In genomic region chr19:44192127-44192526, GRCh38 we compare ENCODE assay signal across 38 cellular contexts.
"Had no signal": no experiment of that assay in that cellular context is flagged by ENCODE, and none has a peak within 500 bp of the region (broad histone marks: within the 10 kb centered on the region; RNA-seq: fewer than 3 reads in every experiment).

No MANE protein-coding gene starts in this region.

- H3K36me3 Mint-ChIP-seq: activated naive CD4-positive, alpha-beta T cell treated with anti-CD3 and anti-CD28 coated beads, Interleukin-2, amount 10 ng/mL, durations not matched to agents 7 days and 5 days had no signal

- FAIRE-seq: astrocyte, bronchial epithelial cell had no signal

- H3K4me1 Mint-ChIP-seq: activated naive CD4-positive, alpha-beta T cell treated with anti-CD3 and anti-CD28 coated beads, Interleukin-2, amount 10 ng/mL, durations not matched to agents 7 days and 5 days; activated naive CD4-positive, alpha-beta T cell treated with anti-CD3 and anti-CD28 coated beads, Interleukin-2, amount 50 U/mL, for 24 hours; activated naive CD8-positive, alpha-beta T cell treated with anti-CD3 and anti-CD28 coated beads for 36 hours; activated naive CD8-positive, alpha-beta T cell treated with anti-CD3 and anti-CD28 coated beads, Interleukin-2, amount 10 ng/mL, durations not matched to agents 7 days and 5 days; activated naive CD8-positive, alpha-beta T cell treated with anti-CD3 and anti-CD28 coated beads, Interleukin-2, amount 50 U/mL, for 24 hours; activated T-helper 17 cell treated with anti-CD3 and anti-CD28 coated beads, Interleukin-2, amount 50 U/mL, for 72 hours; brain; central memory CD8-positive, alpha-beta T cell had no signal

- H3K36me3 ChIP-seq: adrenal gland, ascending aorta, brain microvascular endothelial cell, breast epithelium, cardiac muscle cell had no signal

- H3K4me3 ChIP-seq: adrenal gland, ascending aorta, body of pancreas, breast epithelium, cardiac muscle cell had no signal

- H3K27me3 Mint-ChIP-seq: activated naive CD4-positive, alpha-beta T cell treated with anti-CD3 and anti-CD28 coated beads, Interleukin-2, amount 10 ng/mL, durations not matched to agents 7 days and 5 days; activated naive CD8-positive, alpha-beta T cell treated with anti-CD3 and anti-CD28 coated beads for 36 hours; activated T-cell treated with anti-CD3 and anti-CD28 coated beads, Interleukin-2, amount 50 U/mL, for 24 hours; brain had no signal

- H3K27ac Mint-ChIP-seq: activated naive CD4-positive, alpha-beta T cell treated with anti-CD3 and anti-CD28 coated beads for 36 hours; activated naive CD4-positive, alpha-beta T cell treated with anti-CD3 and anti-CD28 coated beads, Interleukin-2, amount 10 ng/mL, durations not matched to agents 7 days and 5 days; activated naive CD4-positive, alpha-beta T cell treated with anti-CD3 and anti-CD28 coated beads, Interleukin-2, amount 50 U/mL, for 24 hours; activated naive CD4-positive, alpha-beta T cell treated with anti-CD3 and anti-CD28 coated beads, Interleukin-2, amount 50 U/mL, for 72 hours; activated naive CD8-positive, alpha-beta T cell; activated naive CD8-positive, alpha-beta T cell treated with anti-CD3 and anti-CD28 coated beads for 36 hours; activated naive CD8-positive, alpha-beta T cell treated with anti-CD3 and anti-CD28 coated beads, Interleukin-2, amount 10 ng/mL, durations not matched to agents 7 days and 5 days; activated naive CD8-positive, alpha-beta T cell treated with anti-CD3 and anti-CD28 coated beads, Interleukin-2, amount 50 U/mL, for 24 hours; activated T-cell treated with anti-CD3 and anti-CD28 coated beads, Interleukin-2, amount 50 U/mL, for 24 hours; activated T-cell treated with anti-CD3 and anti-CD28 coated beads, Interleukin-2, amount 50 U/mL, for 72 hours; activated T-helper 1 cell treated with anti-CD3 and anti-CD28 coated beads, Interleukin-12 subunit alpha, Interleukin-12 subunit beta, Interleukin-2, Interleukin-4 antibody, amounts not matched to agents 30 ng/mL and 10 ng/mL and 1 ng/mL, durations not matched to agents 14 hours and 24 hours and 36 hours; activated T-helper 17 cell treated with anti-CD3 and anti-CD28 coated beads, Interleukin-2, amount 50 U/mL, for 72 hours; brain had no signal

- H3K27ac ChIP-seq: adrenal gland, ascending aorta, body of pancreas, brain microvascular endothelial cell, breast epithelium, cardiac muscle cell had no signal

- H3K4me1 ChIP-seq: adrenal gland, ascending aorta, body of pancreas, breast epithelium had no signal

- H3K9me3 ChIP-seq: adrenal gland had no signal

- DNase-seq: activated effector memory CD4-positive, alpha-beta T cell treated with anti-CD3 and anti-CD28 coated beads, Interleukin-2, amount 50 U/mL, for 16 hours; activated effector memory CD4-positive, alpha-beta T cell treated with Interleukin-2 at 50 U/mL for 16 hours; activated gamma-delta T cell; activated gamma-delta T cell treated with Interleukin-2 at 50 U/mL for 16 hours; activated naive CD4-positive, alpha-beta T cell; activated naive CD4-positive, alpha-beta T cell treated with anti-CD3 and anti-CD28 coated beads for 36 hours; activated naive CD4-positive, alpha-beta T cell treated with anti-CD3 and anti-CD28 coated beads, Interleukin-2, amount 10 ng/mL, durations not matched to agents 7 days and 5 days; activated naive CD4-positive, alpha-beta T cell treated with anti-CD3 and anti-CD28 coated beads, Interleukin-2, amount 50 U/mL, for 16 hours; activated naive CD4-positive, alpha-beta T cell treated with Interleukin-2 at 50 U/mL for 16 hours; activated naive CD8-positive, alpha-beta T cell treated with anti-CD3 and anti-CD28 coated beads for 36 hours; activated naive CD8-positive, alpha-beta T cell treated with anti-CD3 and anti-CD28 coated beads, Interleukin-2, amount 10 ng/mL, durations not matched to agents 7 days and 5 days; activated naive CD8-positive, alpha-beta T cell treated with anti-CD3 and anti-CD28 coated beads, Interleukin-2, amount 50 U/mL, for 24 hours; activated T-cell treated with anti-CD3 and anti-CD28 coated beads, Interleukin-2, amount 50 U/mL, for 24 hours; activated T-cell treated with anti-CD3 and anti-CD28 coated beads, Interleukin-2, amount 50 U/mL, for 4 hours; activated T-cell treated with anti-CD3 and anti-CD28 coated beads, Interleukin-2, amount 50 U/mL, for 48 hours; activated T-cell treated with anti-CD3 and anti-CD28 coated beads, Interleukin-2, amount 50 U/mL, for 72 hours; adrenal gland; amniotic stem cell; amygdala; anterior cingulate cortex; aorta; body of pancreas; brain microvascular endothelial cell; caudate nucleus; central memory CD4-positive, alpha-beta T cell; cerebellar nuclear complex had no signal

- H3K4me3 Mint-ChIP-seq: activated naive CD4-positive, alpha-beta T cell treated with anti-CD3 and anti-CD28 coated beads for 36 hours; activated naive CD4-positive, alpha-beta T cell treated with anti-CD3 and anti-CD28 coated beads, Interleukin-2, amount 10 ng/mL, durations not matched to agents 7 days and 5 days; activated naive CD4-positive, alpha-beta T cell treated with anti-CD3 and anti-CD28 coated beads, Interleukin-2, amount 50 U/mL, for 24 hours; activated naive CD8-positive, alpha-beta T cell; activated naive CD8-positive, alpha-beta T cell treated with anti-CD3 and anti-CD28 coated beads for 36 hours; activated naive CD8-positive, alpha-beta T cell treated with anti-CD3 and anti-CD28 coated beads, Interleukin-2, amount 10 ng/mL, durations not matched to agents 7 days and 5 days; activated naive CD8-positive, alpha-beta T cell treated with anti-CD3 and anti-CD28 coated beads, Interleukin-2, amount 50 U/mL, for 24 hours; activated T-cell treated with anti-CD3 and anti-CD28 coated beads, Interleukin-2, amount 50 U/mL, for 24 hours; activated T-cell treated with anti-CD3 and anti-CD28 coated beads, Interleukin-2, amount 50 U/mL, for 4 hours; activated T-cell treated with anti-CD3 and anti-CD28 coated beads, Interleukin-2, amount 50 U/mL, for 72 hours; activated T-helper 1 cell treated with anti-CD3 and anti-CD28 coated beads, Interleukin-12 subunit alpha, Interleukin-12 subunit beta, Interleukin-2, Interleukin-4 antibody, amounts not matched to agents 30 ng/mL and 10 ng/mL and 1 ng/mL, durations not matched to agents 14 hours and 24 hours and 36 hours; activated T-helper 17 cell treated with anti-CD3 and anti-CD28 coated beads, Interleukin-2, amount 50 U/mL, for 72 hours; brain; central memory CD8-positive, alpha-beta T cell had no signal
